22 cellular contexts compared by ENCODE assay signal in the genomic region with DNA sequence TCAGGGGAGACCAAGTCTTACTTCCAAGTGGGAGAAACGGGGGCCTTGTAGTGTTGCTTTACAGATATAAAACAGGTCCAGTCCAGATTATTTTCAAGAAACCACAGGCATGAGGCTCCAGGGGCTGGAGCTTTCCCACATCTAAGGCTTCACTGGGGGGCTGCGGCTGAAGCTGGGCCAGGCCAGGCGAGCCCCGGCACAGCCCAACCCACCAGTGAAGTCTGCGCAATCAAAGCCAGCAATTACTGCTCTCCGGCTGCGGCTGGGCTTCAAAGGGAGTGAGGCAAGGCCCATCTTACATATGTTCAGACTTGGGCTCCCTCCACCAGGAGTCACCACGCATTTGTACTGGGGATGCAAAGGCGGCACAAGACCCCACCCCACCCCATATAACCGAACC.
DNase-seq lines count a peak whose midpoint lies in the region; ATAC-seq lines count a peak whose summit lies in the region.
"Had no signal": no experiment of that assay in that cellular context is flagged by ENCODE, and none has a peak within 500 bp of the region (broad histone marks: within the 10 kb centered on the region; RNA-seq: fewer than 3 reads in every experiment).

No MANE protein-coding gene starts in this region.

- no peak for ATAC-seq in activated T-helper 17 cell treated with anti-CD3 and anti-CD28 coated beads, Interleukin-2, amount 50 U/mL, for 72 hours (replicated peaks)
- ATAC-seq in HG02571 (IDR thresholded peaks at IDR 0.05; ENCODE audit: unreplicated experiment), result no peak
- ATAC-seq: lower lobe of right lung, right lobe of liver had no signal

- POLR2A ChIA-PET in CD4-positive, alpha-beta memory T cell (lab: Charles Lee; ENCODE audit: partially characterized antibody), result interaction anchor here (1.3 kb wide), 1 partner anchor 64 kb away, joined by 3 read pairs; no protein-coding TSS in a partner anchor

- H3K36me3 ChIP-seq in CD4-positive, alpha-beta memory T cell (ENCODE audit: insufficient read depth, low read length), result peaks cover 43% of the 10 kb centered on the region
- H3K36me3 ChIP-seq: ovary, right lobe of liver, transverse colon had no signal

- H3K27me3 Mint-ChIP-seq in T-helper 1 cell treated with Interleukin-12 subunit alpha and Interleukin-12 subunit beta and Interleukin-4 antibody, amounts not matched to agents 30 μg/mL and 1 μg/mL, for 36 hours (ENCODE audit: low read depth), result no peaks in the 10 kb centered on the region
- no peaks in the 10 kb centered on the region for H3K27me3 Mint-ChIP-seq in CD4-positive, alpha-beta memory T cell
- H3K27me3 Mint-ChIP-seq in activated T-helper 17 cell treated with anti-CD3 and anti-CD28 coated beads, Interleukin-2, amount 50 U/mL, for 72 hours, result no peaks in the 10 kb centered on the region
- H3K27me3 Mint-ChIP-seq: brain had no signal

- peaks cover 47% of the 10 kb centered on the region for H3K36me3 Mint-ChIP-seq in T-helper 1 cell treated with Interleukin-12 subunit alpha and Interleukin-12 subunit beta and Interleukin-4 antibody, amounts not matched to agents 30 μg/mL and 1 μg/mL, for 36 hours (ENCODE audit: low read depth)
- H3K36me3 Mint-ChIP-seq in CD4-positive, alpha-beta memory T cell, result peaks cover 36 to 78% of the 10 kb centered on the region in 2 donors
- peaks cover 72% of the 10 kb centered on the region for H3K36me3 Mint-ChIP-seq in activated T-helper 17 cell treated with anti-CD3 and anti-CD28 coated beads, Interleukin-2, amount 50 U/mL, for 72 hours (ENCODE audit: low read depth)

- CTCF ChIA-PET in CD4-positive, alpha-beta memory T cell (lab: Charles Lee; ENCODE audit: partially characterized antibody), result interaction anchor here (1.6 kb wide), 1 partner anchor 67 kb away, joined by 3 read pairs; no protein-coding TSS in a partner anchor

- H3K27ac ChIP-seq in CD4-positive, alpha-beta memory T cell (ENCODE audit: low read depth, low read length), result peak overlapping the region; percentile 50
- H3K27ac ChIP-seq: 22Rv1, coronary artery, lower lobe of right lung, ovary, right lobe of liver, SK-N-MC, transverse colon had no signal

- peaks cover 63% of the 10 kb centered on the region for H3K4me1 Mint-ChIP-seq in T-helper 1 cell treated with Interleukin-12 subunit alpha and Interleukin-12 subunit beta and Interleukin-4 antibody, amounts not matched to agents 30 μg/mL and 1 μg/mL, for 36 hours (ENCODE audit: low read depth)
- H3K4me1 Mint-ChIP-seq in CD4-positive, alpha-beta memory T cell, result peaks cover 38 to 76% (median 67%) of the 10 kb centered on the region in 4 donors
- peaks cover 40% of the 10 kb centered on the region for H3K4me1 Mint-ChIP-seq in activated T-helper 17 cell treated with anti-CD3 and anti-CD28 coated beads, Interleukin-2, amount 50 U/mL, for 72 hours

- intact Hi-C loops in CD4-positive, alpha-beta memory T cell (cut with micrococcal nuclease), result loop anchor here (2.0 kb wide), 1 partner anchor 15 kb away; no protein-coding TSS in a partner anchor

- DNase-seq in T-helper 1 cell, result no peak
- no peak for DNase-seq in CD4-positive, alpha-beta memory T cell
- DNase-seq in mucosa of gallbladder (ENCODE audit: low spot score), result peak; percentile 25
- no peak for DNase-seq in GF-D8 (lab: John Stamatoyannopoulos, UW)
- no peak for DNase-seq in DMS53 treated with DMSO at 0.1 percent for 48 hours (lab: John Stamatoyannopoulos, UW; ENCODE audit: unreplicated experiment)
- DNase-seq: activated effector memory CD4-positive, alpha-beta T cell treated with Interleukin-2 at 50 U/mL for 16 hours; hippocampal formation; Kasumi-1; lower lobe of right lung; NCI-H1092 treated with DMSO at 0.1 percent for 48 hours; NCI-H2029 treated with DMSO at 0.1 percent for 48 hours; NCI-H510A; ovary; right lobe of liver; transverse colon had no signal

- H3K4me3 ChIP-seq in CD4-positive, alpha-beta memory T cell (ENCODE audit: low read length in 2 of 2), result no peak overlapping the region
- H3K4me3 ChIP-seq: coronary artery, lower lobe of right lung, ovary, right lobe of liver, SK-N-MC, transverse colon had no signal

- H3K9me3 ChIP-seq in CD4-positive, alpha-beta memory T cell (ENCODE audit: control insufficient read depth in 1 of 2, low read length in 2 of 2), result no peaks in the 10 kb centered on the region
- H3K9me3 ChIP-seq: lower lobe of right lung, ovary, right lobe of liver, transverse colon had no signal

- no peak overlapping the region for H3K4me3 Mint-ChIP-seq in T-helper 1 cell treated with Interleukin-12 subunit alpha and Interleukin-12 subunit beta and Interleukin-4 antibody, amounts not matched to agents 30 μg/mL and 1 μg/mL, for 36 hours
- peak overlapping the region in 5 of 8 donors; percentile 1 to 95 (median 29) for H3K4me3 Mint-ChIP-seq in CD4-positive, alpha-beta memory T cell
- peak overlapping the region; percentile 80 for H3K4me3 Mint-ChIP-seq in activated T-helper 17 cell treated with anti-CD3 and anti-CD28 coated beads, Interleukin-2, amount 50 U/mL, for 72 hours
- H3K4me3 Mint-ChIP-seq: brain had no signal

- H3K4me1 ChIP-seq in CD4-positive, alpha-beta memory T cell (ENCODE audit: insufficient read depth, low read length), result peaks cover 73% of the 10 kb centered on the region
- H3K4me1 ChIP-seq: lower lobe of right lung, right lobe of liver, transverse colon had no signal

- no peaks in the 10 kb centered on the region for H3K27me3 ChIP-seq in CD4-positive, alpha-beta memory T cell (ENCODE audit: insufficient read depth, low read length)
- H3K27me3 ChIP-seq: ovary, right lobe of liver, transverse colon had no signal

- H3K9me3 Mint-ChIP-seq in T-helper 1 cell treated with Interleukin-12 subunit alpha and Interleukin-12 subunit beta and Interleukin-4 antibody, amounts not matched to agents 30 μg/mL and 1 μg/mL, for 36 hours, result no peaks in the 10 kb centered on the region
- peaks cover 0 to 2% (median 0%) of the 10 kb centered on the region in 8 donors for H3K9me3 Mint-ChIP-seq in CD4-positive, alpha-beta memory T cell
- H3K9me3 Mint-ChIP-seq in activated T-helper 17 cell treated with anti-CD3 and anti-CD28 coated beads, Interleukin-2, amount 50 U/mL, for 72 hours, result no peaks in the 10 kb centered on the region
- H3K9me3 Mint-ChIP-seq: brain had no signal

- peak overlapping the region; percentile 98 for H3K27ac Mint-ChIP-seq in T-helper 1 cell treated with Interleukin-12 subunit alpha and Interleukin-12 subunit beta and Interleukin-4 antibody, amounts not matched to agents 30 μg/mL and 1 μg/mL, for 36 hours
- H3K27ac Mint-ChIP-seq in CD4-positive, alpha-beta memory T cell, result peak overlapping the region in 6 of 7 donors; percentile 70 to 96 (median 86)
- peak overlapping the region; percentile 91 for H3K27ac Mint-ChIP-seq in activated T-helper 17 cell treated with anti-CD3 and anti-CD28 coated beads, Interleukin-2, amount 50 U/mL, for 72 hours
- H3K27ac Mint-ChIP-seq: brain had no signal
